In the genomic region with DNA sequence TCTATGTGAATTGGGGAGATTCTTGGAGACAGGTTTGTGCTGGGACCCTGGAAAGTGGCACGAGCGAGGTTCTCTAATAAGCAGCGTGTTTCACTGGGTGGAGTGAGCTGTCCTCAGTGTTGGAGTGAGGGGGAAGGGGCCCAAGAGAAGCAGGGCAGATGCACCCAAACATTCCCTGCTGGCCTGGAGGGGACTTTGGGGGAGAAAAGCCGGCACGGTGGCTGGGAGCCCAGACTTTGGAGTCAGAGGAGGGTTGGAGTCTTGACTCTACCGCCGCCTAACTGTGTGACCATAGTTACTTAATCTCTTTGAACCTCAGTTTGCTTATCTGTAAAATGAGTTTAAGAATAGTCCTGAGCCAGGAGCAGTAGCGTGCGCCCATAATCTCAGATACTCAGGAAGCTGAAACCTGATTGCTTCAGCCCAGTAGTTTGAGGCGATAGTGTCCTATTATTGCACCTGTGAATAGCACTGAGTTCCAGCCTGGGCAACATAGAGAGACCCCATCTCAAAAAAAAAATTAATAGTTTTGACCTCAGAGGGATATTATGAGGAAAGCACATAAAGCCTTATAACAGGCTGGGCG, we compare ENCODE assay signal across 1 cellular context.
TF ChIP-seq lines count a peak whose summit lies in the region.

No MANE protein-coding gene starts in this region.

TF ChIP-seq in H1, 55 proteins besides CTCF, POLR2A, EP300 and RAD21:
- TF ChIP-seq MAFK (IDR thresholded peaks at IDR 0.05; ENCODE audit: low read depth, low read length), result no peak
- TF ChIP-seq NRF1 (IDR thresholded peaks at IDR 0.05; ENCODE audit: low read depth, low read length), result no peak
- no peak for TF ChIP-seq POU5F1 (IDR thresholded peaks at IDR 0.05; ENCODE audit: low read depth, low read length)
- TF ChIP-seq TAF1 (IDR thresholded peaks at IDR 0.05; ENCODE audit: low read depth, low read length), result no peak
- TF ChIP-seq KDM4A (IDR thresholded peaks at IDR 0.05; ENCODE audit: low read depth, low read length, severe bottlenecking), result no peak
- no peak for TF ChIP-seq KDM1A (IDR thresholded peaks at IDR 0.05; ENCODE audit: borderline replicate concordance, low read length)
- no peak for TF ChIP-seq RXRA (IDR thresholded peaks at IDR 0.05; ENCODE audit: insufficient read depth, low read depth, low read length)
- no peak for TF ChIP-seq TEAD4 (IDR thresholded peaks at IDR 0.05; ENCODE audit: low read depth, low read length)
- TF ChIP-seq KDM5A (IDR thresholded peaks at IDR 0.05; ENCODE audit: low read length), result no peak
- no peak for TF ChIP-seq BACH1 (IDR thresholded peaks at IDR 0.05; ENCODE audit: low read length)
TF ChIP-seq in H1: peak in this region for 0.
